ENCODE assay signal across 8 cellular contexts in genomic region chr21:28884976-28885852, GRCh38.
A peak's percentile ranks its signal among the peaks of the same experiment; 100 is the strongest.
DNase-seq lines count a peak whose midpoint lies in the region; ATAC-seq and TF ChIP-seq lines count a peak whose summit lies in the region.

No MANE protein-coding gene starts in this region.

- DNase-seq in BJ (ENCODE audit: low read depth) (peak; percentile 71), NCI-H524 treated with DMSO at 0.1 percent for 48 hours (lab: John Stamatoyannopoulos, UW) (peak; percentile 93), cortex of kidney (lab: John Stamatoyannopoulos, UW) (peak; percentile 47), left lobe of liver (ENCODE audit: low spot score) (peak; percentile 93)
- DNase-seq in activated CD4-positive, alpha-beta T cell treated with anti-CD3 and anti-CD28 coated beads for 48 hours, result peak; percentile 95
- DNase-seq in stimulated activated CD4-positive, alpha-beta T cell treated with anti-CD3 and anti-CD28 coated beads, Interleukin-2, amount 100 ng/mL, for 24 hours, result peak; percentile 89 to 91

- POLR2A ChIA-PET in BJ (lab: Charles Lee), result interaction anchor here (0.6 to 1.1 kb wide), 8 partner anchors 12 to 456 kb away, joined by 3 to 11 read pairs (median 4); no protein-coding TSS in a partner anchor

- no peaks in the 10 kb centered on the region; the same call in 1 of the 2 replicates for H3K36me3 ChIP-seq in BJ (ENCODE audit: control insufficient read depth, insufficient read depth, low read length)

- TF ChIP-seq CTCF in BJ (IDR thresholded peaks at IDR 0.05; ENCODE audit: insufficient read depth, low read depth, low read length), result no peak

- H3K4me3 ChIP-seq in BJ (ENCODE audit: low read depth, low read length), result peak overlapping the region; percentile 48

- CTCF ChIA-PET in BJ (lab: Yijun Ruan, JAX), result interaction anchor here (1.1 to 2.5 kb wide), 4 partner anchors 8 to 140 kb away, joined by 3 to 9 read pairs (median 6); no protein-coding TSS in a partner anchor

- no peaks in the 10 kb centered on the region for H3K27me3 ChIP-seq in BJ (ENCODE audit: control insufficient read depth, insufficient read depth, low read length)

- peak; percentile 99 for ATAC-seq in GM19324 (IDR thresholded peaks at IDR 0.05; ENCODE audit: low FRiP score, unreplicated experiment)
- peak; percentile 96 for ATAC-seq in HG03460 (IDR thresholded peaks at IDR 0.05; ENCODE audit: unreplicated experiment)
- peak; percentile 98 for ATAC-seq in left lobe of liver

Comparison
In these comparisons a context has a peak if more than half of its experiments do, and no peak if none do; other contexts are left out.
1. Peak in every context shown above with its lines: DNase-seq, ATAC-seq and H3K4me3 ChIP-seq.